In genomic region chr1:176096015-176096414, GRCh38 we compare ENCODE assay signal across 21 cellular contexts.
"Had no signal": no experiment of that assay in that cellular context is flagged by ENCODE, and none has a peak within 500 bp of the region (broad histone marks: within the 10 kb centered on the region; RNA-seq: fewer than 3 reads in every experiment).

No MANE protein-coding gene starts in this region.

- H3K9me3 ChIP-seq: thyroid gland had no signal

- H3K27me3 Mint-ChIP-seq: naive B cell, type B pancreatic cell had no signal

- H3K4me1 Mint-ChIP-seq: endodermal cell had no signal

- H3K4me3 Mint-ChIP-seq: endodermal cell, type B pancreatic cell had no signal

- H3K4me2 ChIP-seq: hepatocyte had no signal

- DNase-seq: effector CD4-positive, alpha-beta T cell; endodermal cell; foreskin melanocyte; head of caudate nucleus; kidney; left colon; left ventricle myocardium superior; mesendoderm; naive B cell; ovary; sigmoid colon; stimulated activated CD4-positive, alpha-beta T cell treated with anti-CD3 and anti-CD28 coated beads, Interleukin-2, amount 100 ng/mL, for 24 hours; stimulated activated naive CD4-positive, alpha-beta T cell treated with Interleukin-2 at 50 U/mL for 16 hours; thyroid gland had no signal

- ATAC-seq: left colon, left ventricle myocardium superior had no signal

- H3K4me1 ChIP-seq: right atrium auricular region, suprapubic skin, thyroid gland, vagina had no signal

- H3K27me3 ChIP-seq: hepatocyte, ovary, right atrium auricular region, sigmoid colon, suprapubic skin, thyroid gland, vagina had no signal

- H3K27ac ChIP-seq: coronary artery, hepatocyte, ovary, right atrium auricular region, sigmoid colon, skin epidermis, suprapubic skin, thyroid gland, vagina had no signal

- H2AFZ ChIP-seq: hepatocyte had no signal

- H3K27ac Mint-ChIP-seq: endodermal cell, type B pancreatic cell had no signal

- H3K4me3 ChIP-seq: coronary artery, hepatocyte, ovary, right atrium auricular region, sigmoid colon, skin epidermis, suprapubic skin, thyroid gland, vagina had no signal

- H3K36me3 ChIP-seq: ovary had no signal
